1 cellular context compared by ENCODE assay signal in genomic region chr3:156674046-156674910, GRCh38.
TF ChIP-seq lines count a peak whose summit lies in the region.

Gene TIPARP, plus strand, starts transcription at chr3:156674590. Its CDS starts 3,108 bp downstream, at chr3:156677698.

TF ChIP-seq in GM12878, 131 proteins besides CTCF, POLR2A, EP300 and RAD21 (continued from another document):
- peak; percentile 92 for TF ChIP-seq ZNF592 (IDR thresholded peaks at IDR 0.05)
